ENCODE assay signal across 1 cellular context in the genomic region with DNA sequence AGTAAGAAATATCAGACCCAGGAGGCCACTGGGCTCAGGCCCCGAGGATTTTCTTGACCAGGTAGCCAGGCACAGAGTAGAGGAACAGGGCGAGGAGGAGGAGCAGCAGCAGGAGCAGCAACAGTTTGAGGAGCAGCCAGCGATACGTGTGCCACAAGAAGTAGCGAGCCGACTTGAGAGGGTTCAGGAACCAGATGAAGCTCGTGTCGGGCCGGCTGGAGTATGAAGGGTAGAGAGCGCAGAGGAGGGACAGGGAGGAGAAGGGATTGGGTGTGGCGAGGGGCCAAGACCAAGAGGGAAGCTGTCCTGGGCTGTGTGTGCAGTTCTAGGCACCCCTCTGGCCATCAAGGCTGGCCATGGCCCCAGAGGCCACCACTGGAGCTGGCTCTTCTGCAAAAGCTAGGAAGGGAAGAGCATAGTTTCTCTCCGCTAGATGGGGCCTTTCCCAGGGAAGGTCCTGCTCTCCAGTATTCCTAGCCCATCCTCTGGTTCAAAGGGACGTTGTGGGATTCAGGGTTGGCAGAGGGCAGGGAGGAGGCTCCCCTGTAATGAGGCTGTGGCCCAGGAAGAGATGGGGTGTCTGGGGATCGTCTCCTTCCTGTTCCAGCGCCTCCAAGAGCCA.
TF ChIP-seq lines count a peak whose summit lies in the region.

No MANE protein-coding gene starts in this region.

TF ChIP-seq in A549, 52 proteins besides CTCF, POLR2A, EP300 and RAD21 (continued from another document):
- TF ChIP-seq, protein P1, sequence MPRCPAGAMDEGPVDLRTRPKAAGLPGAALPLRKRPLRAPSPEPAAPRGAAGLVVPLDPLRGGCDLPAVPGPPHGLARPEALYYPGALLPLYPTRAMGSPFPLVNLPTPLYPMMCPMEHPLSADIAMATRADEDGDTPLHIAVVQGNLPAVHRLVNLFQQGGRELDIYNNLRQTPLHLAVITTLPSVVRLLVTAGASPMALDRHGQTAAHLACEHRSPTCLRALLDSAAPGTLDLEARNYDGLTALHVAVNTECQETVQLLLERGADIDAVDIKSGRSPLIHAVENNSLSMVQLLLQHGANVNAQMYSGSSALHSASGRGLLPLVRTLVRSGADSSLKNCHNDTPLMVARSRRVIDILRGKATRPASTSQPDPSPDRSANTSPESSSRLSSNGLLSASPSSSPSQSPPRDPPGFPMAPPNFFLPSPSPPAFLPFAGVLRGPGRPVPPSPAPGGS (IDR thresholded peaks at IDR 0.05): no peak
- TF ChIP-seq, protein P2, sequence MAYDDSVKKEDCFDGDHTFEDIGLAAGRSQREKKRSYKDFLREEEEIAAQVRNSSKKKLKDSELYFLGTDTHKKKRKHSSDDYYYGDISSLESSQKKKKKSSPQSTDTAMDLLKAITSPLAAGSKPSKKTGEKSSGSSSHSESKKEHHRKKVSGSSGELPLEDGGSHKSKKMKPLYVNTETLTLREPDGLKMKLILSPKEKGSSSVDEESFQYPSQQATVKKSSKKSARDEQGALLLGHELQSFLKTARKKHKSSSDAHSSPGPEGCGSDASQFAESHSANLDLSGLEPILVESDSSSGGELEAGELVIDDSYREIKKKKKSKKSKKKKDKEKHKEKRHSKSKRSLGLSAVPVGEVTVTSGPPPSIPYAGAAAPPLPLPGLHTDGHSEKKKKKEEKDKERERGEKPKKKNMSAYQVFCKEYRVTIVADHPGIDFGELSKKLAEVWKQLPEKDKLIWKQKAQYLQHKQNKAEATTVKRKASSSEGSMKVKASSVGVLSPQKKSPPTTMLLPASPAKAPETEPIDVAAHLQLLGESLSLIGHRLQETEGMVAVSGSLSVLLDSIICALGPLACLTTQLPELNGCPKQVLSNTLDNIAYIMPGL (CRISPR knock-in tag; IDR thresholded peaks at IDR 0.05; ENCODE audit: borderline replicate concordance): no peak
- no peak for TF ChIP-seq CBX8 (IDR thresholded peaks at IDR 0.05)
- no peak for TF ChIP-seq ZFP36 (IDR thresholded peaks at IDR 0.05; ENCODE audit: borderline replicate concordance, partially characterized antibody)
